Comparison of ENCODE assay signal across 11 cellular contexts in genomic region chr22:45242778-45243191, GRCh38. TPM values are rescaled to one million over a fixed set of nuclear protein-coding genes. Genes with fewer than 3 reads are reported as not detected.
DNase-seq lines count a peak whose midpoint lies in the region; ATAC-seq, FAIRE-seq and TF ChIP-seq lines count a peak whose summit lies in the region.
"Had no signal": no experiment of that assay in that cellular context is flagged by ENCODE, and none has a peak within 500 bp of the region (broad histone marks: within the 10 kb centered on the region; RNA-seq: fewer than 3 reads in every experiment).

No MANE protein-coding gene starts in this region.

- H3K4me3 Mint-ChIP-seq in CD4-positive, alpha-beta memory T cell = peak overlapping the region in 3 of 8 donors; percentile 31 to 79 (median 74)

- no peak for TF ChIP-seq CTCF in kidney (IDR thresholded peaks at IDR 0.05; ENCODE audit: borderline replicate concordance, extremely low read depth, insufficient read depth)
- no peak for TF ChIP-seq CTCF in smooth muscle cell (IDR thresholded peaks at IDR 0.05; ENCODE audit: borderline replicate concordance, insufficient read depth, poor library complexity, severe bottlenecking)

- intact Hi-C loops in kidney (cut with DNase I) = no loop called here
- intact Hi-C loops in CD4-positive, alpha-beta memory T cell (cut with micrococcal nuclease) = no loop called here

- POLR2A ChIA-PET in CD4-positive, alpha-beta memory T cell (lab: Charles Lee; ENCODE audit: partially characterized antibody) = no interaction called here

- H3K4me3 ChIP-seq in H7 (ENCODE audit: insufficient read depth, low read depth, low read length) (no peak overlapping the region), kidney (ENCODE audit: low read length in 2 of 2) (no peak overlapping the region), smooth muscle cell (no peak overlapping the region)
- no peak overlapping the region for H3K4me3 ChIP-seq in CD4-positive, alpha-beta memory T cell (ENCODE audit: low read length in 2 of 2)

- H3K4me1 Mint-ChIP-seq in CD4-positive, alpha-beta memory T cell = peaks cover 17 to 59% (median 21%) of the 10 kb centered on the region in 4 donors

- H3K9me3 ChIP-seq in kidney (ENCODE audit: control insufficient read depth in 1 of 2, low read length in 2 of 2) = no peaks in the 10 kb centered on the region
- H3K9me3 ChIP-seq in CD4-positive, alpha-beta memory T cell (ENCODE audit: control insufficient read depth in 1 of 2, low read length in 2 of 2) = no peaks in the 10 kb centered on the region
- H3K9me3 ChIP-seq in smooth muscle cell (replicated peaks; ENCODE audit: low read depth) = no peaks in the 10 kb centered on the region

- peaks cover 26% of the 10 kb centered on the region for H4K20me1 ChIP-seq in smooth muscle cell (ENCODE audit: low read depth)

- peak; percentile 4 to 11 for DNase-seq in AML-193 (lab: John Stamatoyannopoulos, UW)
- peak; percentile 63 for DNase-seq in H7
- peak; percentile 34 for DNase-seq in UCSD-AML1 (lab: John Stamatoyannopoulos, UW; ENCODE audit: unreplicated experiment)
- peak; percentile 69 for DNase-seq in kidney
- no peak for DNase-seq in CD4-positive, alpha-beta memory T cell
- no peak for DNase-seq in HuH-7 (ENCODE audit: low spot score)
- DNase-seq in smooth muscle cell (lab: John Stamatoyannopoulos, UW; ENCODE audit: unreplicated experiment) = no peak
- DNase-seq: stimulated activated CD4-positive, alpha-beta T cell treated with anti-CD3 and anti-CD28 coated beads, Interleukin-2, amount 100 ng/mL, for 24 hours had no signal

- WGBS in smooth muscle cell (ENCODE audit: low lambda C conversion rate) = 88% methylated on average over 6 of the region's 7 CpGs

- H3K9ac ChIP-seq in kidney (ENCODE audit: low read length in 2 of 2) (no peak overlapping the region), smooth muscle cell (ENCODE audit: low read depth) (no peak overlapping the region)

- no peak overlapping the region for H3K27ac ChIP-seq in kidney (ENCODE audit: low read depth in 2 of 2, low read length in 2 of 2)
- H3K27ac ChIP-seq in CD4-positive, alpha-beta memory T cell (ENCODE audit: low read depth, low read length) = no peak overlapping the region
- H3K27ac ChIP-seq in smooth muscle cell (ENCODE audit: low read depth) = no peak overlapping the region

- FAIRE-seq in kidney (lab: Jason Lieb, UNC) = no peak

- H3K36me3 ChIP-seq in H7 (replicated peaks; ENCODE audit: control insufficient read depth, insufficient read depth, low read length) = peaks cover 3% of the 10 kb centered on the region
- no peaks in the 10 kb centered on the region for H3K36me3 ChIP-seq in kidney (ENCODE audit: control insufficient read depth in 1 of 2, insufficient read depth in 2 of 2, low read length in 2 of 2)
- H3K36me3 ChIP-seq in CD4-positive, alpha-beta memory T cell (ENCODE audit: insufficient read depth, low read length) = no peaks in the 10 kb centered on the region
- no peaks in the 10 kb centered on the region for H3K36me3 ChIP-seq in smooth muscle cell (ENCODE audit: low read depth)

- peaks cover 12% of the 10 kb centered on the region for H3K79me2 ChIP-seq in smooth muscle cell (ENCODE audit: low read depth)

- peaks cover 13 to 16% of the 10 kb centered on the region in 2 donors for H3K4me1 ChIP-seq in kidney (ENCODE audit: control insufficient read depth in 1 of 2, insufficient read depth in 1 of 2, low read depth in 1 of 2, low read length in 2 of 2)
- H3K4me1 ChIP-seq in CD4-positive, alpha-beta memory T cell (ENCODE audit: insufficient read depth, low read length) = peaks cover 23% of the 10 kb centered on the region
- H3K4me1 ChIP-seq in smooth muscle cell (ENCODE audit: low read depth) = peaks cover 13% of the 10 kb centered on the region

- CTCF ChIA-PET in CD4-positive, alpha-beta memory T cell (lab: Charles Lee; ENCODE audit: partially characterized antibody) = no interaction called here

- no peak overlapping the region for H3K4me2 ChIP-seq in smooth muscle cell

- H3K9me3 Mint-ChIP-seq in CD4-positive, alpha-beta memory T cell = peaks cover 0 to 1% (median 0%) of the 10 kb centered on the region in 8 donors

- no peak overlapping the region for H2AFZ ChIP-seq in smooth muscle cell (ENCODE audit: low read depth)

- H3K27me3 ChIP-seq in H7 (ENCODE audit: control insufficient read depth, insufficient read depth, low read length) (peaks cover 12% of the 10 kb centered on the region; the same call in 1 of the 2 replicates), smooth muscle cell (ENCODE audit: low read depth) (no peaks in the 10 kb centered on the region)
- H3K27me3 ChIP-seq in CD4-positive, alpha-beta memory T cell (ENCODE audit: insufficient read depth, low read length) = no peaks in the 10 kb centered on the region

- peaks cover 0 to 13% of the 10 kb centered on the region in 2 donors for H3K36me3 Mint-ChIP-seq in CD4-positive, alpha-beta memory T cell

- no peak for ATAC-seq in HG02623 (IDR thresholded peaks at IDR 0.05; ENCODE audit: unreplicated experiment)

- H3K27me3 Mint-ChIP-seq in CD4-positive, alpha-beta memory T cell = no peaks in the 10 kb centered on the region

- H3F3A ChIP-seq in smooth muscle cell (ENCODE audit: low read depth) = peaks cover 20% of the 10 kb centered on the region

- peak overlapping the region in 3 of 7 donors; percentile 36 to 96 (median 78) for H3K27ac Mint-ChIP-seq in CD4-positive, alpha-beta memory T cell

RNA-seq across cellular contexts. Expression of gene KIAA0930, which starts 2.1 kb away (rescaled TPM):
- total RNA-seq in H7 (2014; rRNA removed; shearing (Covaris generic)) = 37.5 and 43.9 TPM in 2 replicates
- total RNA-seq in kidney (55.4 TPM), smooth muscle cell (35.9 and 44.8 TPM in 2 replicates)
- polyA plus RNA-seq in kidney (ENCODE audit: insufficient read depth, low read depth, low replicate concordance) (26.4 TPM), smooth muscle cell (37.6 and 49.0 TPM in 2 replicates)
- 10 to 100 TPM; 27.9 to 36.7 TPM for total RNA-seq in CD4-positive, alpha-beta memory T cell
- polyA plus RNA-seq in CD4-positive, alpha-beta memory T cell = 1 to 10 TPM; 1.2 to 1.7 TPM

RNA-seq across cellular contexts. Expression of gene UPK3A, which starts 42.0 kb away (rescaled TPM):
- total RNA-seq in H7 (2014; rRNA removed; shearing (Covaris generic)) = 0.41 TPM in 1 of 2 replicates, not detected in the other
- total RNA-seq in kidney (not detected), smooth muscle cell (not detected in 2 replicates)
- polyA plus RNA-seq in kidney (ENCODE audit: insufficient read depth, low read depth, low replicate concordance) (not detected), smooth muscle cell (not detected in 2 replicates)
- not detected for total RNA-seq in CD4-positive, alpha-beta memory T cell
- polyA plus RNA-seq in CD4-positive, alpha-beta memory T cell = not detected
- total RNA-seq: T-helper 1 cell treated with Interleukin-12 subunit alpha and Interleukin-12 subunit beta and Interleukin-4 antibody, amounts not matched to agents 30 ng/mL and 1 ng/mL, for 36 hours had no signal
- polyA plus RNA-seq: adipose tissue had no signal

Comparison
In these comparisons a context has a peak if more than half of its experiments do, and no peak if none do; other contexts are left out.
1. DNase-seq: peak in AML-193 (2 of 2), H7 (single experiment), UCSD-AML1 (single experiment) and kidney (single experiment); none in CD4-positive, alpha-beta memory T cell (0 of 5), HuH-7 (single experiment) and smooth muscle cell (single experiment).